Comparison of ENCODE assay signal across 8 cellular contexts in genomic region chr5:122846051-122846567, GRCh38. TPM values are rescaled to one million over a fixed set of nuclear protein-coding genes. Genes with fewer than 3 reads are reported as not detected.
DNase-seq lines count a peak whose midpoint lies in the region; ATAC-seq and TF ChIP-seq lines count a peak whose summit lies in the region.

No MANE protein-coding gene starts in this region.

- H3K9me3 ChIP-seq in AG04450 (ENCODE audit: control insufficient read depth, insufficient read depth, low read length) = no peaks in the 10 kb centered on the region; the same call in 1 of the 2 replicates
- no peaks in the 10 kb centered on the region for H3K9me3 ChIP-seq in HCT116 (ENCODE audit: control insufficient read depth in 1 of 2, insufficient read depth in 1 of 2, low read depth in 1 of 2, low read length in 2 of 2)
- H3K9me3 ChIP-seq in gastrocnemius medialis = no peaks in the 10 kb centered on the region

- TF ChIP-seq POLR2A in HCT116 (IDR thresholded peaks at IDR 0.05; ENCODE audit: borderline replicate concordance, extremely low read depth, insufficient read depth, insufficient read length) (no peak), gastrocnemius medialis (IDR thresholded peaks at IDR 0.05) (no peak)

- H3K27ac ChIP-seq in AG04450 (ENCODE audit: low read depth, low read length) (peak overlapping the region; percentile 66), HCT116 (ENCODE audit: low read depth, low read length) (peak overlapping the region; percentile 70), gastrocnemius medialis (peak overlapping the region; percentile 76 to 91 (median 86))

- in situ Hi-C loops in gastrocnemius medialis (cut with MboI; ENCODE audit: low sequenced_read_pairs in 4 of 4) = loop anchor here in 1 of 4 donors (10.0 kb wide), 1 partner anchor 71 kb away; the partner anchor contains the start of gene SNX2
- in situ Hi-C loops in GM13976 (cut with MboI; ENCODE audit: low sequenced_read_pairs, unreplicated experiment) = no loop called here

- TF ChIP-seq CTCF in AG04450 (IDR thresholded peaks at IDR 0.05; ENCODE audit: low read depth, low read length) = no peak
- no peak for TF ChIP-seq CTCF in HCT116 (IDR thresholded peaks at IDR 0.05 in 2 of 3, conservative IDR thresholded peaks at IDR 0.05 in 1 of 3; ENCODE audit: borderline replicate concordance in 1 of 3, insufficient read depth in 1 of 3, low read depth in 2 of 3, low read length in 2 of 3)
- no peak for TF ChIP-seq CTCF in glutamatergic neuron (IDR thresholded peaks at IDR 0.05; ENCODE audit: partially characterized antibody, unreplicated experiment)
- TF ChIP-seq CTCF in gastrocnemius medialis (IDR thresholded peaks at IDR 0.05 in 4 of 5, conservative IDR thresholded peaks at IDR 0.05 in 1 of 5) = no peak
- TF ChIP-seq CTCF in GM13976 (IDR thresholded peaks at IDR 0.05; ENCODE audit: borderline replicate concordance, control extremely low read depth, extremely low read depth, insufficient read depth, missing control alignments) = no peak

- H3K9me3 Mint-ChIP-seq in activated CD4-positive, alpha-beta memory T cell treated with anti-CD3 and anti-CD28 coated beads for 36 hours = no peaks in the 10 kb centered on the region
- H3K9me3 Mint-ChIP-seq in glutamatergic neuron (ENCODE audit: unreplicated experiment) = peaks cover 2% of the 10 kb centered on the region

- no peaks in the 10 kb centered on the region for H3K27me3 Mint-ChIP-seq in activated CD4-positive, alpha-beta memory T cell treated with anti-CD3 and anti-CD28 coated beads for 36 hours
- H3K27me3 Mint-ChIP-seq in glutamatergic neuron (ENCODE audit: unreplicated experiment) = no peaks in the 10 kb centered on the region

- H3K9ac ChIP-seq in HCT116 (ENCODE audit: low read length) = peak overlapping the region; percentile 72

- no peak for TF ChIP-seq RAD21 in HCT116 (IDR thresholded peaks at IDR 0.05; ENCODE audit: low read depth)

- ATAC-seq in HCT116 (no peak), gastrocnemius medialis (peak in 1 of 2 donors; percentile 6)

- CTCF ChIA-PET in AG04450 (lab: Charles Lee) (interaction anchor here (0.7 to 1.6 kb wide), 5 partner anchors 14 to 521 kb away, joined by 3 to 4 read pairs (median 3); no protein-coding TSS in a partner anchor), HCT116 (lab: Charles Lee) (interaction anchor here (0.9 kb wide), 1 partner anchor 23 kb away, joined by 4 read pairs; no protein-coding TSS in a partner anchor)
- CTCF ChIA-PET in activated CD4-positive, alpha-beta memory T cell treated with anti-CD3 and anti-CD28 coated beads for 36 hours (lab: Charles Lee) = interaction anchor here (1.1 to 1.7 kb wide), 2 partner anchors 142 to 198 kb away, joined by 4 to 5 read pairs; no protein-coding TSS in a partner anchor

- DNase-seq in AG04450 (ENCODE audit: low read depth, low spot score) (peak; percentile 29), HCT116 (ENCODE audit: low read depth, low spot score) (no peak), glutamatergic neuron (no peak), gastrocnemius medialis (no peak), NCI-H187 treated with DMSO at 0.1 percent for 48 hours (lab: John Stamatoyannopoulos, UW) (no peak), GM13976 (ENCODE audit: low spot score) (no peak), C1 segment of cervical spinal cord (lab: John Stamatoyannopoulos, UW) (no peak)
- no peak for DNase-seq in activated CD4-positive, alpha-beta memory T cell treated with anti-CD3 and anti-CD28 coated beads for 36 hours

- H3K4me3 ChIP-seq in AG04450 (ENCODE audit: low read depth, low read length) (peak overlapping the region; percentile 71), HCT116 (replicated peaks in 1 of 2; ENCODE audit: low read depth in 1 of 2, low read length in 2 of 2) (peak overlapping the region; percentile 76 to 80), gastrocnemius medialis (peak overlapping the region; percentile 88 to 96 (median 92))

- H4K20me1 ChIP-seq in HCT116 (ENCODE audit: insufficient read depth) = no peaks in the 10 kb centered on the region

- RAD21 ChIA-PET in HCT116 (lab: Charles Lee; ENCODE audit: low non-redundant PET in 1 of 2, low total read pairs in 2 of 2, uncharacterized antibody in 2 of 2, unreplicated experiment in 2 of 2) = no interaction called here

- intact Hi-C loops in HCT116 (cut with micrococcal nuclease) = no loop called here
- intact Hi-C loops in activated CD4-positive, alpha-beta memory T cell treated with anti-CD3 and anti-CD28 coated beads for 36 hours (cut with micrococcal nuclease) = loop anchor here (10.0 kb wide), 1 partner anchor 669 kb away; the partner anchor contains the start of gene CSNK1G3
- intact Hi-C loops in gastrocnemius medialis (cut with DNase I; ENCODE audit: low total_unique reads) = no loop called here

- peak overlapping the region; percentile 78 for H3K4me2 ChIP-seq in HCT116 (ENCODE audit: low read length)

- no peak overlapping the region for H2AFZ ChIP-seq in HCT116 (ENCODE audit: low read depth, low read length, poor library complexity, severe bottlenecking)

- peaks cover 5% of the 10 kb centered on the region for H3K79me2 ChIP-seq in HCT116 (ENCODE audit: insufficient read depth, low read length)

- no peaks in the 10 kb centered on the region for H3K36me3 Mint-ChIP-seq in activated CD4-positive, alpha-beta memory T cell treated with anti-CD3 and anti-CD28 coated beads for 36 hours
- H3K36me3 Mint-ChIP-seq in glutamatergic neuron (ENCODE audit: unreplicated experiment) = no peaks in the 10 kb centered on the region

- BruUV-seq in HCT116 (replicated peaks; lab: Mats Ljungman, UMichigan) = TSS peak; percentile 53

- H3K4me1 Mint-ChIP-seq in activated CD4-positive, alpha-beta memory T cell treated with anti-CD3 and anti-CD28 coated beads for 36 hours (ENCODE audit: low read depth) = peaks cover 24% of the 10 kb centered on the region
- H3K4me1 Mint-ChIP-seq in glutamatergic neuron (ENCODE audit: low read depth, unreplicated experiment) = peaks cover 12% of the 10 kb centered on the region

- no peaks in the 10 kb centered on the region for H3K27me3 ChIP-seq in AG04450 (ENCODE audit: control insufficient read depth, insufficient read depth, low read length)
- no peaks in the 10 kb centered on the region for H3K27me3 ChIP-seq in HCT116 (ENCODE audit: insufficient read depth, low read length)
- no peaks in the 10 kb centered on the region for H3K27me3 ChIP-seq in gastrocnemius medialis

- POLR2A ChIA-PET in AG04450 (lab: Yijun Ruan, JAX) (interaction anchor here (0.7 to 0.8 kb wide), 2 partner anchors 33 to 101 kb away, joined by 3 to 10 read pairs; no protein-coding TSS in a partner anchor), HCT116 (lab: Charles Lee) (no interaction called here)
- POLR2A ChIA-PET in activated CD4-positive, alpha-beta memory T cell treated with anti-CD3 and anti-CD28 coated beads for 36 hours (lab: Charles Lee) = interaction anchor here (0.6 kb wide), 1 partner anchor 704 kb away, joined by 3 read pairs; no protein-coding TSS in a partner anchor

- peak overlapping the region; percentile 68 for H3K4me3 Mint-ChIP-seq in activated CD4-positive, alpha-beta memory T cell treated with anti-CD3 and anti-CD28 coated beads for 36 hours
- peak overlapping the region; percentile 87 for H3K4me3 Mint-ChIP-seq in glutamatergic neuron (ENCODE audit: unreplicated experiment)

- H3K9me2 ChIP-seq in HCT116 (ENCODE audit: insufficient read depth) = no peaks in the 10 kb centered on the region

- no peak overlapping the region for H3K27ac Mint-ChIP-seq in activated CD4-positive, alpha-beta memory T cell treated with anti-CD3 and anti-CD28 coated beads for 36 hours
- peak overlapping the region; percentile 76 for H3K27ac Mint-ChIP-seq in glutamatergic neuron (ENCODE audit: unreplicated experiment)

- H3K36me3 ChIP-seq in HCT116 (ENCODE audit: control insufficient read depth in 1 of 2, insufficient read depth in 2 of 2, low read length in 2 of 2) (no peaks in the 10 kb centered on the region), gastrocnemius medialis (no peaks in the 10 kb centered on the region)

- H3K4me1 ChIP-seq in HCT116 (ENCODE audit: control insufficient read depth in 1 of 2, insufficient read depth in 2 of 2, low read length in 2 of 2) (peaks cover 7 to 39% of the 10 kb centered on the region in 2 experiments), gastrocnemius medialis (peaks cover 11 to 13% of the 10 kb centered on the region in 2 donors)

TF ChIP-seq in HCT116, 20 proteins besides CTCF, POLR2A, EP300 and RAD21:
- TF ChIP-seq CEBPB (IDR thresholded peaks at IDR 0.05; ENCODE audit: low read depth) (peak; percentile 38; the same call in 1 of the 2 replicates), JUND (IDR thresholded peaks at IDR 0.05) (no peak)
TF ChIP-seq in HCT116: peak in this region for 1.

RNA-seq across cellular contexts. Expression of gene SNX24, which starts 0.7 kb away (rescaled TPM):
- polyA plus RNA-seq in AG04450 (2011; rRNA removed) = 11.8 and 14.8 TPM in 2 replicates
- polyA minus RNA-seq in AG04450 (2011; rRNA and poly(A)+ RNA removed) = 3.2 and 6.6 TPM in 2 replicates
- 10.8 TPM for total RNA-seq in HCT116 (2021; ENCODE audit: unreplicated experiment)
- 7.5 and 9.5 TPM in 2 replicates for polyA plus RNA-seq in HCT116 (2012)
- 1 to 10 TPM; 6.4 to 7.5 TPM for total RNA-seq in activated CD4-positive, alpha-beta memory T cell treated with anti-CD3 and anti-CD28 coated beads for 36 hours
- total RNA-seq in glutamatergic neuron (ENCODE audit: unreplicated experiment) = 21.8 TPM
- total RNA-seq in gastrocnemius medialis = 10 to 100 TPM in 2 of 4 donors, 1 to 10 TPM in 2; 6.9 to 17.8 (median 10.6) TPM
